ENCODE assay signal across 11 cellular contexts in the genomic region with DNA sequence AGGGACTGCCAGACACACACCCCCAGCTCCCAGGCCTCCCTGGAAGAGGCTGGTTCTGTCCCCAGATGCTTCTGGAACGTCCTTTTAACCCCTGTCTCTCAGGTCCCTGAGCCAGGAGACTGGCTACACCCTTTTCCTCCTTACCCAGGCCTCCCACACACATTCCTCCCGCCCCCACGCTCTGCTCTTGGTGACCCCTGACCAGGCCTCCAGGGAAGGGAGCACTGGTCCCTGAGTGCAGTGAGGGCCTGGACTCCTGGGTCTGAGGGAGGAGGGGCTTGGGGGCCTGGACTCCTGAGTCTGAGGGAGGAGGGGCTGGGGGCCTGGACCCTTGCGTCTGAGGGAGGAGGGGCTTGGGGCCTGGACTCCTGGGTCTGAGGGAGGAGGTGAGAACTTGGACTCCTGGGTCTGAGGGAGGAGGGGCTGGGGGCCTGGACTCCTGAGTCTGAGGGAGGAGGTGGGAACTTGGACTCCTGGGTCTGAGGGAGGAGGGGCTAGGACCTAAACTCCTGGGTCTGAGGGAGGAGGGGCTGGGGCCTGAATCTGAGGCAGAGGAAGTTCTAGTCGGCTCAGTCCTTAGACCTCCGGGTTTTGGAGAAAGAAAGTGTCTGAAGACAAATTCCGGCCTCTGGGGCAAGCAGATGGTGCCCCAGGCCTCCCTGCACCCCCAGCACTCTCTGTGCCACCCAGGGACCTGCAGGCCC. TPM values are rescaled to one million over a fixed set of nuclear protein-coding genes. Genes with fewer than 3 reads are reported as not detected.
"Had no signal": no experiment of that assay in that cellular context is flagged by ENCODE, and none has a peak within 500 bp of the region (broad histone marks: within the 10 kb centered on the region; RNA-seq: fewer than 3 reads in every experiment).

No MANE protein-coding gene starts in this region.

- ATAC-seq: activated CD8-positive, alpha-beta memory T cell treated with anti-CD3 and anti-CD28 coated beads, Interleukin-2, amount 10 ng/mL, durations not matched to agents 7 days and 5 days; activated T-cell treated with anti-CD3 and anti-CD28 coated beads, Interleukin-2, amount 50 U/mL, for 72 hours had no signal

- H3K4me1 Mint-ChIP-seq: activated CD8-positive, alpha-beta memory T cell treated with anti-CD3 and anti-CD28 coated beads, Interleukin-2, amount 10 ng/mL, durations not matched to agents 7 days and 5 days; activated naive CD4-positive, alpha-beta T cell treated with anti-CD3 and anti-CD28 coated beads, Interleukin-2, amount 10 ng/mL, durations not matched to agents 7 days and 5 days had no signal

- H3K9me3 Mint-ChIP-seq: activated naive CD4-positive, alpha-beta T cell treated with anti-CD3 and anti-CD28 coated beads, Interleukin-2, amount 10 ng/mL, durations not matched to agents 7 days and 5 days; T-helper 2 cell treated with Interferon-gamma antibody and Interleukin-4, amounts not matched to agents 5 μg/mL and 100 μg/mL, for 36 hours had no signal

- DNase-seq: activated CD4-positive, alpha-beta T cell treated with anti-CD3 and anti-CD28 coated beads for 48 hours; activated CD8-positive, alpha-beta memory T cell treated with anti-CD3 and anti-CD28 coated beads, Interleukin-2, amount 10 ng/mL, durations not matched to agents 7 days and 5 days; activated naive CD4-positive, alpha-beta T cell treated with anti-CD3 and anti-CD28 coated beads, Interleukin-2, amount 10 ng/mL, durations not matched to agents 7 days and 5 days; activated T-cell treated with anti-CD3 and anti-CD28 coated beads, Interleukin-2, amount 50 U/mL, for 72 hours; amniotic stem cell; NCI-H1105 treated with DMSO at 0.1 percent for 48 hours; NCI-H2081; NCI-H226; NCI-H774 had no signal

- H3K36me3 Mint-ChIP-seq: activated CD8-positive, alpha-beta memory T cell treated with anti-CD3 and anti-CD28 coated beads, Interleukin-2, amount 10 ng/mL, durations not matched to agents 7 days and 5 days; activated naive CD4-positive, alpha-beta T cell treated with anti-CD3 and anti-CD28 coated beads, Interleukin-2, amount 10 ng/mL, durations not matched to agents 7 days and 5 days had no signal

- H3K27ac Mint-ChIP-seq: activated CD8-positive, alpha-beta memory T cell treated with anti-CD3 and anti-CD28 coated beads, Interleukin-2, amount 10 ng/mL, durations not matched to agents 7 days and 5 days; activated naive CD4-positive, alpha-beta T cell treated with anti-CD3 and anti-CD28 coated beads, Interleukin-2, amount 10 ng/mL, durations not matched to agents 7 days and 5 days; activated T-cell treated with anti-CD3 and anti-CD28 coated beads, Interleukin-2, amount 50 U/mL, for 72 hours; T-helper 2 cell treated with Interferon-gamma antibody and Interleukin-4, amounts not matched to agents 5 μg/mL and 100 μg/mL, for 36 hours had no signal

- H3K4me3 Mint-ChIP-seq: activated CD8-positive, alpha-beta memory T cell treated with anti-CD3 and anti-CD28 coated beads, Interleukin-2, amount 10 ng/mL, durations not matched to agents 7 days and 5 days; activated naive CD4-positive, alpha-beta T cell treated with anti-CD3 and anti-CD28 coated beads, Interleukin-2, amount 10 ng/mL, durations not matched to agents 7 days and 5 days; activated T-cell treated with anti-CD3 and anti-CD28 coated beads, Interleukin-2, amount 50 U/mL, for 72 hours; T-helper 2 cell treated with Interferon-gamma antibody and Interleukin-4, amounts not matched to agents 5 μg/mL and 100 μg/mL, for 36 hours had no signal

RNA-seq across cellular contexts. Expression of a gene that starts 0.5 kb away (rescaled TPM):
- total RNA-seq: activated CD8-positive, alpha-beta memory T cell treated with anti-CD3 and anti-CD28 coated beads, Interleukin-2, amount 10 ng/mL, durations not matched to agents 7 days and 5 days; activated T-cell treated with anti-CD3 and anti-CD28 coated beads, Interleukin-2, amount 50 U/mL, for 72 hours; OCI-LY7 had no signal

RNA-seq across cellular contexts. Expression of a gene that starts 14.9 kb away (rescaled TPM):
- total RNA-seq: activated CD8-positive, alpha-beta memory T cell treated with anti-CD3 and anti-CD28 coated beads, Interleukin-2, amount 10 ng/mL, durations not matched to agents 7 days and 5 days; activated T-cell treated with anti-CD3 and anti-CD28 coated beads, Interleukin-2, amount 50 U/mL, for 72 hours; OCI-LY7 had no signal

RNA-seq across cellular contexts. Expression of a gene that starts 16.0 kb away (rescaled TPM):
- total RNA-seq: activated CD8-positive, alpha-beta memory T cell treated with anti-CD3 and anti-CD28 coated beads, Interleukin-2, amount 10 ng/mL, durations not matched to agents 7 days and 5 days; activated T-cell treated with anti-CD3 and anti-CD28 coated beads, Interleukin-2, amount 50 U/mL, for 72 hours; OCI-LY7 had no signal

RNA-seq across cellular contexts. Expression of a gene that starts 32.5 kb away (rescaled TPM):
- total RNA-seq: activated CD8-positive, alpha-beta memory T cell treated with anti-CD3 and anti-CD28 coated beads, Interleukin-2, amount 10 ng/mL, durations not matched to agents 7 days and 5 days; activated T-cell treated with anti-CD3 and anti-CD28 coated beads, Interleukin-2, amount 50 U/mL, for 72 hours; OCI-LY7 had no signal

RNA-seq across cellular contexts. Expression of a gene that starts 50.6 kb away (rescaled TPM):
- total RNA-seq: activated CD8-positive, alpha-beta memory T cell treated with anti-CD3 and anti-CD28 coated beads, Interleukin-2, amount 10 ng/mL, durations not matched to agents 7 days and 5 days; activated T-cell treated with anti-CD3 and anti-CD28 coated beads, Interleukin-2, amount 50 U/mL, for 72 hours; OCI-LY7 had no signal
